ENCODE assay signal across 14 cellular contexts in the genomic region with DNA sequence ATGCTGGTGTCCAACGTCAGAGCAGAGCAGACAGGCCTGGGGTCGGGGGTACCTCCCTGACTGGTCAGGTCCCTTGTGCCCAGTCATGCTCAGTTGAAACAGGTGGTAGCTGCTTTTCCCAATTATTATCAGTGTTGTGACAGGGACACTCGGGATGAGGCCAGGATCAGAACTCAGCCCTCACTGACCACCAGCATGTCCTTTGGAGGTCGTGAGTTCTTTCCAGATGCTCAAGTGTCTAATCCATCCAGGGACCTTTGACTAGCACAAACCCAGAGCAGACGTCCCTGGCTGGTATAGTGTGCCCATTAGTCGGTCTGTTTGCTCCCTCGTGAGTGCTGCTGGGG. TPM values are rescaled to one million over a fixed set of nuclear protein-coding genes. Genes with fewer than 3 reads are reported as not detected.
A peak's percentile ranks its signal among the peaks of the same experiment; 100 is the strongest.
DNase-seq lines count a peak whose midpoint lies in the region; ATAC-seq, FAIRE-seq and TF ChIP-seq lines count a peak whose summit lies in the region.
"Had no signal": no experiment of that assay in that cellular context is flagged by ENCODE, and none has a peak within 500 bp of the region (broad histone marks: within the 10 kb centered on the region; RNA-seq: fewer than 3 reads in every experiment).

No MANE protein-coding gene starts in this region.

- in situ Hi-C loops in K562 (cut with MboI) (loop anchor here (5.0 kb wide), 1 partner anchor 201 kb away; no protein-coding TSS in a partner anchor), GM13976 (cut with MboI; ENCODE audit: low sequenced_read_pairs, unreplicated experiment) (no loop called here)

- H3K4me3 ChIP-seq in breast epithelium (no peak overlapping the region), K562 (no peak overlapping the region), neuronal stem cell (ENCODE audit: low read length in 2 of 2) (no peak overlapping the region), tibial nerve (no peak overlapping the region)

- H3K4me2 ChIP-seq in K562 (ENCODE audit: insufficient read depth, low read length) (no peak overlapping the region), neuronal stem cell (ENCODE audit: insufficient read depth, low read length, poor library complexity, severe bottlenecking) (no peak overlapping the region)

- H2BK12ac ChIP-seq in neuronal stem cell (ENCODE audit: low read length): no peak overlapping the region

- DNase-seq in MCF 10A (ENCODE audit: unreplicated experiment) (no peak), breast epithelium (ENCODE audit: low spot score in 2 of 2) (no peak), K562 (ENCODE audit: extremely low read depth in 1 of 4, low spot score in 3 of 4) (no peak), neuronal stem cell (ENCODE audit: low spot score) (no peak), tibial nerve (ENCODE audit: low spot score in 2 of 2) (no peak), GM13976 (ENCODE audit: low spot score) (no peak)
- no peak for DNase-seq in activated CD8-positive, alpha-beta memory T cell treated with anti-CD3 and anti-CD28 coated beads, Interleukin-2, amount 10 ng/mL, durations not matched to agents 7 days and 5 days
- DNase-seq: DND-41, GDM1 had no signal

- H3K36me3 ChIP-seq in breast epithelium (peaks cover 6% of the 10 kb centered on the region), K562 (ENCODE audit: control insufficient read depth, insufficient read depth, low read length) (peaks cover 72% of the 10 kb centered on the region; the same call in 2 of the 3 replicates), neuronal stem cell (replicated peaks in 1 of 2; ENCODE audit: control insufficient read depth in 2 of 2, insufficient read depth in 2 of 2, low read length in 2 of 2) (peaks cover 73 to 90% of the 10 kb centered on the region in 2 donors), tibial nerve (peaks cover 0 to 100% (median 40%) of the 10 kb centered on the region in 3 donors)

- POLR2A ChIA-PET in MCF 10A (lab: Yijun Ruan, JAX) (interaction anchor here (0.5 to 1.2 kb wide), 2 partner anchors 13 to 145 kb away, joined by 3 read pairs; no protein-coding TSS in a partner anchor), K562 (lab: Yijun Ruan, JAX) (interaction anchor here (0.6 to 1.2 kb wide), 5 partner anchors 10 to 257 kb away, joined by 3 to 5 read pairs (median 3); no protein-coding TSS in a partner anchor)

- H3K79me1 ChIP-seq in neuronal stem cell (ENCODE audit: low read depth, low read length): peaks cover 8% of the 10 kb centered on the region

- H3K4me1 Mint-ChIP-seq in MCF 10A (ENCODE audit: insufficient read depth, unreplicated experiment): no peaks in the 10 kb centered on the region
- no peaks in the 10 kb centered on the region for H3K4me1 Mint-ChIP-seq in activated CD8-positive, alpha-beta memory T cell treated with anti-CD3 and anti-CD28 coated beads, Interleukin-2, amount 10 ng/mL, durations not matched to agents 7 days and 5 days
- H3K4me1 Mint-ChIP-seq: H9 had no signal

- no peaks in the 10 kb centered on the region for H3K9me3 Mint-ChIP-seq in MCF 10A (ENCODE audit: unreplicated experiment)
- no peaks in the 10 kb centered on the region for H3K9me3 Mint-ChIP-seq in activated CD8-positive, alpha-beta memory T cell treated with anti-CD3 and anti-CD28 coated beads, Interleukin-2, amount 10 ng/mL, durations not matched to agents 7 days and 5 days (ENCODE audit: low read depth)
- H3K9me3 Mint-ChIP-seq: H9 had no signal

- peak overlapping the region; percentile 62 for H3K23ac ChIP-seq in neuronal stem cell (ENCODE audit: low read depth, low read length, poor library complexity)

- H3K27me3 Mint-ChIP-seq in MCF 10A (ENCODE audit: insufficient read depth, unreplicated experiment): no peaks in the 10 kb centered on the region
- H3K27me3 Mint-ChIP-seq in activated CD8-positive, alpha-beta memory T cell treated with anti-CD3 and anti-CD28 coated beads, Interleukin-2, amount 10 ng/mL, durations not matched to agents 7 days and 5 days: no peaks in the 10 kb centered on the region

- H3K79me2 ChIP-seq in K562 (ENCODE audit: control insufficient read depth, insufficient read depth, low read length): no peaks in the 10 kb centered on the region

- TF ChIP-seq POLR2A in breast epithelium (IDR thresholded peaks at IDR 0.05): no peak
- no peak for TF ChIP-seq POLR2A in K562 (conservative IDR thresholded peaks at IDR 0.05)
- TF ChIP-seq POLR2A in tibial nerve (IDR thresholded peaks at IDR 0.05): no peak

- H3K27ac ChIP-seq in breast epithelium (no peak overlapping the region), K562 (ENCODE audit: extremely low read depth, low read depth, low read length) (no peak overlapping the region), neuronal stem cell (replicated peaks; ENCODE audit: low read length) (no peak overlapping the region), tibial nerve (no peak overlapping the region)
- H3K27ac ChIP-seq: HL-60 had no signal

- peak overlapping the region in 1 of 2 experiments; percentile 11; a peak in 1 of 4 replicates for H3K9ac ChIP-seq in K562 (ENCODE audit: insufficient read depth in 1 of 2, low read depth in 2 of 2, low read length in 2 of 2)
- no peak overlapping the region for H3K9ac ChIP-seq in neuronal stem cell (ENCODE audit: low read depth, low read length, poor library complexity)

- TF ChIP-seq CTCF in MCF 10A (IDR thresholded peaks at IDR 0.05; ENCODE audit: unreplicated experiment) (peak; percentile 2), breast epithelium (IDR thresholded peaks at IDR 0.05) (no peak), LNCAP (IDR thresholded peaks at IDR 0.05) (peak; percentile 52), K562 (IDR thresholded peaks at IDR 0.05 in 2 of 3, conservative IDR thresholded peaks at IDR 0.05 in 1 of 3; ENCODE audit: insufficient read depth in 2 of 3, low read depth in 1 of 3, low read length in 3 of 3) (peak in 1 of 3 experiments; percentile 47; a peak in 1 of 6 replicates), tibial nerve (IDR thresholded peaks at IDR 0.05) (no peak), GM13976 (IDR thresholded peaks at IDR 0.05; ENCODE audit: borderline replicate concordance, control extremely low read depth, extremely low read depth, insufficient read depth, missing control alignments) (no peak)

- no peak for ATAC-seq in K562
- ATAC-seq in activated CD8-positive, alpha-beta memory T cell treated with anti-CD3 and anti-CD28 coated beads, Interleukin-2, amount 10 ng/mL, durations not matched to agents 7 days and 5 days: no peak

- no peak overlapping the region for H4K8ac ChIP-seq in neuronal stem cell (ENCODE audit: low read depth, low read length)

- H3K27me3 ChIP-seq in breast epithelium (no peaks in the 10 kb centered on the region), K562 (ENCODE audit: control insufficient read depth in 2 of 2, insufficient read depth in 2 of 2, low read length in 2 of 2) (no peaks in the 10 kb centered on the region), neuronal stem cell (ENCODE audit: control insufficient read depth in 3 of 3, insufficient read depth in 3 of 3, low read depth in 1 of 3, low read length in 3 of 3) (no peaks in the 10 kb centered on the region), tibial nerve (no peaks in the 10 kb centered on the region)

- no peaks in the 10 kb centered on the region for H3K9me1 ChIP-seq in K562 (ENCODE audit: control insufficient read depth, insufficient read depth, low read length)

- H2BK15ac ChIP-seq in neuronal stem cell (ENCODE audit: low read length): no peak overlapping the region

- no peak overlapping the region for H3K14ac ChIP-seq in neuronal stem cell (ENCODE audit: low read length)

- no peak for TF ChIP-seq RAD21 in K562 (CRISPR knock-in tag; conservative IDR thresholded peaks at IDR 0.05 in 1 of 2, IDR thresholded peaks at IDR 0.05 in 1 of 2)

- no peak overlapping the region for H3K4me3 Mint-ChIP-seq in MCF 10A (ENCODE audit: unreplicated experiment)
- no peak overlapping the region for H3K4me3 Mint-ChIP-seq in activated CD8-positive, alpha-beta memory T cell treated with anti-CD3 and anti-CD28 coated beads, Interleukin-2, amount 10 ng/mL, durations not matched to agents 7 days and 5 days
- H3K4me3 Mint-ChIP-seq: H9 had no signal

- H2AFZ ChIP-seq in K562 (ENCODE audit: low read depth, low read length) (no peak overlapping the region), neuronal stem cell (ENCODE audit: low read length) (no peak overlapping the region)

- CTCF ChIA-PET in MCF 10A (lab: Yijun Ruan, JAX) (interaction anchor here (0.6 to 2.8 kb wide), 21 partner anchors 9 to 167 kb away, joined by 3 to 35 read pairs (median 4); no protein-coding TSS in a partner anchor), K562 (lab: Yijun Ruan, JAX; ENCODE audit: low intra/inter-chr PET ratio) (interaction anchor here (0.5 to 2.0 kb wide), 4 partner anchors 20 to 1504 kb away, joined by 3 to 10 read pairs (median 6); no protein-coding TSS in a partner anchor)
- CTCF ChIA-PET in activated CD8-positive, alpha-beta memory T cell treated with anti-CD3 and anti-CD28 coated beads, Interleukin-2, amount 10 ng/mL, durations not matched to agents 7 days and 5 days (lab: Charles Lee): interaction anchor here (0.9 kb wide), 1 partner anchor 16 kb away, joined by 5 read pairs; no protein-coding TSS in a partner anchor

- no peak overlapping the region for H3K27ac Mint-ChIP-seq in MCF 10A (ENCODE audit: low read depth, unreplicated experiment)
- no peak overlapping the region for H3K27ac Mint-ChIP-seq in activated CD8-positive, alpha-beta memory T cell treated with anti-CD3 and anti-CD28 coated beads, Interleukin-2, amount 10 ng/mL, durations not matched to agents 7 days and 5 days

- intact Hi-C loops in MCF 10A (cut with micrococcal nuclease) (no loop called here), breast epithelium (cut with DNase I; ENCODE audit: low total_unique reads) (no loop called here), K562 (cut with micrococcal nuclease) (loop anchor here (5.0 kb wide), 1 partner anchor 156 kb away; no protein-coding TSS in a partner anchor)

- WGBS in K562 (ENCODE audit: insufficient coverage, low coverage, missing lambda C conversion rate): 44% methylated on average over 7 of the region's 7 CpGs
- WGBS in neuronal stem cell (ENCODE audit: extremely low coverage in 2 of 2, insufficient read length in 2 of 2, insufficient replicate concordance in 1 of 2), 2 donors: no CpG with 5 or more reads among the region's 7 CpGs
- WGBS in tibial nerve, 2 donors: 72 to 73% methylated on average over 5 to 7 of the region's 7 CpGs

- H2BK5ac ChIP-seq in neuronal stem cell (ENCODE audit: low read length): no peak overlapping the region

- peaks cover 51% of the 10 kb centered on the region for H3K36me3 Mint-ChIP-seq in MCF 10A (ENCODE audit: insufficient read depth, unreplicated experiment)
- H3K36me3 Mint-ChIP-seq in activated CD8-positive, alpha-beta memory T cell treated with anti-CD3 and anti-CD28 coated beads, Interleukin-2, amount 10 ng/mL, durations not matched to agents 7 days and 5 days: peaks cover 16% of the 10 kb centered on the region

- no TSS peak for BruUV-seq in MCF 10A (replicated peaks; lab: Mats Ljungman, UMichigan)
- BruUV-seq in K562 (replicated peaks; lab: Mats Ljungman, UMichigan): no TSS peak

- no peak overlapping the region for H2BK120ac ChIP-seq in neuronal stem cell (ENCODE audit: low read depth, low read length)

- no peaks in the 10 kb centered on the region; the same call in 1 of the 2 replicates for H4K20me1 ChIP-seq in K562 (replicated peaks; ENCODE audit: control insufficient read depth, insufficient read depth, low read length)

- H3K9me3 ChIP-seq in breast epithelium (no peaks in the 10 kb centered on the region), K562 (replicated peaks; ENCODE audit: control insufficient read depth, insufficient read depth, low read depth, low read length) (no peaks in the 10 kb centered on the region), neuronal stem cell (replicated peaks in 1 of 2; ENCODE audit: control insufficient read depth in 2 of 2, insufficient read depth in 1 of 2, low read depth in 1 of 2, low read length in 2 of 2) (no peaks in the 10 kb centered on the region), tibial nerve (no peaks in the 10 kb centered on the region)

- H3K4me1 ChIP-seq in breast epithelium (no peaks in the 10 kb centered on the region), K562 (replicated peaks in 1 of 2; ENCODE audit: control insufficient read depth in 2 of 2, insufficient read depth in 2 of 2, low read length in 2 of 2) (peaks cover 0 to 29% of the 10 kb centered on the region in 2 experiments; a peak in 1 of 5 replicates), neuronal stem cell (ENCODE audit: control insufficient read depth in 2 of 2, insufficient read depth in 1 of 2, low read depth in 1 of 2, low read length in 2 of 2) (no peaks in the 10 kb centered on the region), tibial nerve (no peaks in the 10 kb centered on the region)

- no peak overlapping the region for H2AK5ac ChIP-seq in neuronal stem cell (ENCODE audit: low read depth, low read length)

- no peak overlapping the region for H4K91ac ChIP-seq in neuronal stem cell (ENCODE audit: low read depth, low read length, poor library complexity)

- no peak overlapping the region for H3K18ac ChIP-seq in neuronal stem cell (ENCODE audit: low read length)

- no peak for FAIRE-seq in K562 (lab: Jason Lieb, UNC)
- FAIRE-seq: A204.1, GM12891 had no signal

- H3K4ac ChIP-seq in neuronal stem cell (ENCODE audit: low read length): no peak overlapping the region

- no peak for TF ChIP-seq EP300 in K562 (IDR thresholded peaks at IDR 0.05; ENCODE audit: low read length)
- TF ChIP-seq EP300 in tibial nerve (IDR thresholded peaks at IDR 0.05): no peak

RNA-seq across cellular contexts. Expression of a gene that starts 22.4 kb away (rescaled TPM):
- total RNA-seq in MCF 10A (2022) (50.1 and 55.9 TPM in 2 replicates), breast epithelium (10 to 100 TPM; 33.4 to 59.4 (median 53.1) TPM), K562 (2014; rRNA removed) (21.1 and 24.1 TPM in 2 replicates), K562 (2014; rRNA removed; fragmentation: Illumina TruSeq; extraction: Trizol) (10.0 and 12.0 TPM in 2 replicates), K562 (2015; rRNA removed; fragmentation: Illumina TruSeq; extraction: Trizol) (17.2 and 17.8 TPM in 2 replicates), K562 (2021) (43.4 and 48.1 TPM in 2 replicates), tibial nerve (100 to 1,000 TPM in 2 of 4 donors, 10 to 100 TPM in 2; 56.8 to 108 (median 97.8) TPM)
- total RNA-seq in K562 (2011; cell fraction: chromatin; rRNA removed; ENCODE audit: low replicate concordance): 132 and 299 TPM in 2 replicates
- total RNA-seq in K562 (2011; cell fraction: nucleolus; rRNA removed): 154 and 168 TPM in 2 replicates
- 141 and 151 TPM in 2 replicates for total RNA-seq in K562 (2011; cell fraction: nucleoplasm; rRNA removed)
- polyA plus RNA-seq in K562 (2011; rRNA removed) (21.0 and 34.2 TPM in 2 replicates), K562 (2014; fragmentation: Illumina TruSeq; extraction: Trizol) (19.4 and 22.5 TPM in 2 replicates), K562 (2014; fragmentation: Nextera tagmentation; extraction: Ambion mirVana) (1 to 10 TPM; 1.2 to 1.4 TPM), K562 (2014; rRNA removed) (27.4 and 31.4 TPM in 2 replicates)
- polyA plus RNA-seq in K562 (2011; cell fraction: cytosol; rRNA removed): 25.3 and 40.5 TPM in 2 replicates
- 83.2 and 123 TPM in 2 replicates for polyA plus RNA-seq in K562 (2011; cell fraction: nucleus; rRNA removed)
- polyA plus RNA-seq in K562 (2012): 30.0 and 42.5 TPM in 2 replicates
- 23.0 and 45.7 TPM in 2 replicates for polyA minus RNA-seq in K562 (2011; rRNA and poly(A)+ RNA removed)
- polyA minus RNA-seq in K562 (2011; cell fraction: cytosol; rRNA and poly(A)+ RNA removed): 28.1 and 43.8 TPM in 2 replicates
- polyA minus RNA-seq in K562 (2011; cell fraction: nucleus; rRNA and poly(A)+ RNA removed): 55.9 and 63.5 TPM in 2 replicates
- polyA plus RNA-seq in neuronal stem cell (2013, experiment 1 of 2): 17.0 TPM
- 17.6 TPM for polyA plus RNA-seq in neuronal stem cell (2013, experiment 2 of 2)
- 10 to 100 TPM; 80.6 to 82.4 TPM for total RNA-seq in activated CD8-positive, alpha-beta memory T cell treated with anti-CD3 and anti-CD28 coated beads, Interleukin-2, amount 10 ng/mL, durations not matched to agents 7 days and 5 days

RNA-seq across cellular contexts. Expression of a gene that starts 22.7 kb away (rescaled TPM):
- total RNA-seq in MCF 10A (2022) (46.0 and 51.1 TPM in 2 replicates), breast epithelium (10 to 100 TPM; 23.8 to 31.6 (median 29.8) TPM), K562 (2014; rRNA removed) (40.4 and 44.6 TPM in 2 replicates), K562 (2014; rRNA removed; fragmentation: Illumina TruSeq; extraction: Trizol) (16.8 and 17.9 TPM in 2 replicates), K562 (2015; rRNA removed; fragmentation: Illumina TruSeq; extraction: Trizol) (32.4 and 34.3 TPM in 2 replicates), K562 (2021) (45.0 and 53.3 TPM in 2 replicates), tibial nerve (10 to 100 TPM; 21.6 to 36.0 (median 27.5) TPM)
- total RNA-seq in K562 (2011; cell fraction: chromatin; rRNA removed; ENCODE audit: low replicate concordance): 90.2 and 178 TPM in 2 replicates
- total RNA-seq in K562 (2011; cell fraction: nucleolus; rRNA removed): 124 and 128 TPM in 2 replicates
- total RNA-seq in K562 (2011; cell fraction: nucleoplasm; rRNA removed): 77.5 and 85.2 TPM in 2 replicates
- polyA plus RNA-seq in K562 (2011; rRNA removed) (28.5 and 30.6 TPM in 2 replicates), K562 (2014; fragmentation: Illumina TruSeq; extraction: Trizol) (35.0 and 36.7 TPM in 2 replicates), K562 (2014; fragmentation: Nextera tagmentation; extraction: Ambion mirVana) (1 to 10 TPM; 1.0 to 1.9 TPM), K562 (2014; rRNA removed) (41.0 and 48.9 TPM in 2 replicates)
- 20.8 and 33.6 TPM in 2 replicates for polyA plus RNA-seq in K562 (2011; cell fraction: cytosol; rRNA removed)
- 96.6 and 109 TPM in 2 replicates for polyA plus RNA-seq in K562 (2011; cell fraction: nucleus; rRNA removed)
- 43.7 and 43.9 TPM in 2 replicates for polyA plus RNA-seq in K562 (2012)
- 19.3 and 21.7 TPM in 2 replicates for polyA minus RNA-seq in K562 (2011; rRNA and poly(A)+ RNA removed)
- 21.6 and 25.8 TPM in 2 replicates for polyA minus RNA-seq in K562 (2011; cell fraction: cytosol; rRNA and poly(A)+ RNA removed)
- 28.8 and 51.3 TPM in 2 replicates for polyA minus RNA-seq in K562 (2011; cell fraction: nucleus; rRNA and poly(A)+ RNA removed)
- 53.3 TPM for polyA plus RNA-seq in neuronal stem cell (2013, experiment 1 of 2)
- polyA plus RNA-seq in neuronal stem cell (2013, experiment 2 of 2): 55.9 TPM
- total RNA-seq in activated CD8-positive, alpha-beta memory T cell treated with anti-CD3 and anti-CD28 coated beads, Interleukin-2, amount 10 ng/mL, durations not matched to agents 7 days and 5 days: 10 to 100 TPM; 65.2 to 71.1 TPM

Comparison
In these comparisons a context has a peak if more than half of its experiments do, and no peak if none do; other contexts are left out.
1. CTCF ChIP-seq: peak in MCF 10A (single experiment) and LNCAP (single experiment); none in breast epithelium (0 of 3), tibial nerve (0 of 5) and GM13976 (single experiment).